In genomic region chr6:158605266-158605878, GRCh38 we compare ENCODE assay signal across 8 cellular contexts. TPM values are rescaled to one million over a fixed set of nuclear protein-coding genes. Genes with fewer than 3 reads are reported as not detected.
DNase-seq lines count a peak whose midpoint lies in the region; ATAC-seq, FAIRE-seq and TF ChIP-seq lines count a peak whose summit lies in the region.

No MANE protein-coding gene starts in this region.

- TF ChIP-seq EP300 in sigmoid colon (IDR thresholded peaks at IDR 0.05): no peak

- no peaks in the 10 kb centered on the region for H3K4me1 ChIP-seq in astrocyte (ENCODE audit: insufficient read depth, low read length)
- H3K4me1 ChIP-seq in sigmoid colon: no peaks in the 10 kb centered on the region

- WGBS in sigmoid colon, 2 donors: 41 to 49% methylated on average over 13 of the region's 13 CpGs

- peaks cover 3% of the 10 kb centered on the region for H3K4me1 Mint-ChIP-seq in astrocyte (ENCODE audit: low read depth, unreplicated experiment)

- H3K27ac ChIP-seq in astrocyte (ENCODE audit: low read depth, low read length) (no peak overlapping the region), sigmoid colon (no peak overlapping the region)

- peak; percentile 93 for FAIRE-seq in astrocyte (lab: Jason Lieb, UNC)

- TF ChIP-seq CTCF in GM10266 (IDR thresholded peaks at IDR 0.05; ENCODE audit: control insufficient read depth, insufficient read depth, low read depth, missing control alignments) (peak; percentile 74), astrocyte (IDR thresholded peaks at IDR 0.05; ENCODE audit: insufficient read depth, low read depth, low read length) (peak; percentile 82), sigmoid colon (IDR thresholded peaks at IDR 0.05) (peak; percentile 26 to 74 (median 72))

- H3K4me3 ChIP-seq in astrocyte (ENCODE audit: insufficient read depth, low read depth, low read length): no peak overlapping the region
- H3K4me3 ChIP-seq in sigmoid colon: no peak overlapping the region

- H3K9me3 Mint-ChIP-seq in astrocyte (ENCODE audit: unreplicated experiment): no peaks in the 10 kb centered on the region

- intact Hi-C loops in sigmoid colon (cut with DNase I): loop anchor here (2.0 kb wide), 1 partner anchor 387 kb away; no protein-coding TSS in a partner anchor

- no peaks in the 10 kb centered on the region for H3K27me3 Mint-ChIP-seq in astrocyte (ENCODE audit: low read depth, unreplicated experiment)

- no peak for ATAC-seq in GM19463 (IDR thresholded peaks at IDR 0.05; ENCODE audit: unreplicated experiment)

- no peak overlapping the region for H3K4me3 Mint-ChIP-seq in astrocyte (ENCODE audit: unreplicated experiment)

- no peak overlapping the region for H3K4me2 ChIP-seq in astrocyte (ENCODE audit: low read length)

- H3K36me3 ChIP-seq in astrocyte (ENCODE audit: insufficient read depth, low read length): peaks cover 27% of the 10 kb centered on the region
- peaks cover 0 to 50% (median 18%) of the 10 kb centered on the region in 4 donors for H3K36me3 ChIP-seq in sigmoid colon

- peak; percentile 77 for DNase-seq in GM10266 (ENCODE audit: extremely low spot score)
- peak; percentile 75 for DNase-seq in NCI-H1092 treated with DMSO at 0.1 percent for 48 hours (lab: John Stamatoyannopoulos, UW)
- DNase-seq in T follicular helper cell (ENCODE audit: low read depth): peak; percentile 39
- peak; percentile 50 for DNase-seq in astrocyte (ENCODE audit: low read depth)
- peak; percentile 77 for DNase-seq in hepatic stellate cell (ENCODE audit: low spot score)
- DNase-seq in sigmoid colon: no peak
- DNase-seq in cortex of kidney (lab: John Stamatoyannopoulos, UW): no peak

- H3K79me2 ChIP-seq in astrocyte (ENCODE audit: insufficient read depth, low read length): peaks cover 23% of the 10 kb centered on the region

- peaks cover 26% of the 10 kb centered on the region for H3K36me3 Mint-ChIP-seq in astrocyte (ENCODE audit: low read depth, unreplicated experiment)

- peaks cover 4% of the 10 kb centered on the region for H3K9me3 ChIP-seq in astrocyte (ENCODE audit: insufficient read depth, low read depth, low read length)
- H3K9me3 ChIP-seq in sigmoid colon: no peaks in the 10 kb centered on the region

- H3K27me3 ChIP-seq in astrocyte (ENCODE audit: insufficient read depth, low read length) (no peaks in the 10 kb centered on the region), sigmoid colon (no peaks in the 10 kb centered on the region)

- H3K9ac ChIP-seq in astrocyte (ENCODE audit: low read length): no peak overlapping the region

- H3K27ac Mint-ChIP-seq in astrocyte (ENCODE audit: unreplicated experiment): peak overlapping the region; percentile 26

- peaks cover 15% of the 10 kb centered on the region for H4K20me1 ChIP-seq in astrocyte (ENCODE audit: insufficient read depth, low read length)

- no peak for TF ChIP-seq POLR2A in sigmoid colon (IDR thresholded peaks at IDR 0.05)

- H2AFZ ChIP-seq in astrocyte (ENCODE audit: low read depth, low read length): no peak overlapping the region

RNA-seq across cellular contexts. Expression of gene DYNLT1, which starts 39.2 kb away (rescaled TPM):
- total RNA-seq in astrocyte (169 and 173 TPM in 2 replicates), sigmoid colon (100 to 1,000 TPM in 3 of 4 donors, 10 to 100 TPM in 1; 68.7 to 118 (median 105) TPM)
- 100 to 1,000 TPM; 231 to 457 (median 332) TPM for polyA plus RNA-seq in sigmoid colon

RNA-seq across cellular contexts. Expression of gene SYTL3, which starts 44.5 kb away (rescaled TPM):
- 0.82 and 1.2 TPM in 2 replicates for total RNA-seq in astrocyte
- total RNA-seq in sigmoid colon: 1 to 10 TPM; 3.1 to 4.3 (median 3.6) TPM
- 1 to 10 TPM; 1.6 to 6.9 (median 1.8) TPM for polyA plus RNA-seq in sigmoid colon

RNA-seq across cellular contexts. Expression of gene TMEM181, which starts 45.5 kb away (rescaled TPM):
- total RNA-seq in astrocyte (31.0 and 33.3 TPM in 2 replicates), sigmoid colon (10 to 100 TPM; 20.8 to 24.7 (median 22.9) TPM)
- 10 to 100 TPM in 1 of 3 donors, 1 to 10 TPM in 2; 4.6 to 18.8 (median 6.0) TPM for polyA plus RNA-seq in sigmoid colon

Comparison
In these comparisons a context has a peak if more than half of its experiments do, and no peak if none do; other contexts are left out.
1. DNase-seq: peak in GM10266 (single experiment), NCI-H1092 treated with DMSO at 0.1 percent for 48 hours (single experiment), T follicular helper cell (single experiment), astrocyte (single experiment) and hepatic stellate cell (single experiment); none in sigmoid colon (single experiment) and cortex of kidney (single experiment).
2. Peak in every context shown above with its lines, with median percentiles within 50 percentile points of each other: CTCF ChIP-seq.